1 cellular context compared by ENCODE assay signal in the genomic region with DNA sequence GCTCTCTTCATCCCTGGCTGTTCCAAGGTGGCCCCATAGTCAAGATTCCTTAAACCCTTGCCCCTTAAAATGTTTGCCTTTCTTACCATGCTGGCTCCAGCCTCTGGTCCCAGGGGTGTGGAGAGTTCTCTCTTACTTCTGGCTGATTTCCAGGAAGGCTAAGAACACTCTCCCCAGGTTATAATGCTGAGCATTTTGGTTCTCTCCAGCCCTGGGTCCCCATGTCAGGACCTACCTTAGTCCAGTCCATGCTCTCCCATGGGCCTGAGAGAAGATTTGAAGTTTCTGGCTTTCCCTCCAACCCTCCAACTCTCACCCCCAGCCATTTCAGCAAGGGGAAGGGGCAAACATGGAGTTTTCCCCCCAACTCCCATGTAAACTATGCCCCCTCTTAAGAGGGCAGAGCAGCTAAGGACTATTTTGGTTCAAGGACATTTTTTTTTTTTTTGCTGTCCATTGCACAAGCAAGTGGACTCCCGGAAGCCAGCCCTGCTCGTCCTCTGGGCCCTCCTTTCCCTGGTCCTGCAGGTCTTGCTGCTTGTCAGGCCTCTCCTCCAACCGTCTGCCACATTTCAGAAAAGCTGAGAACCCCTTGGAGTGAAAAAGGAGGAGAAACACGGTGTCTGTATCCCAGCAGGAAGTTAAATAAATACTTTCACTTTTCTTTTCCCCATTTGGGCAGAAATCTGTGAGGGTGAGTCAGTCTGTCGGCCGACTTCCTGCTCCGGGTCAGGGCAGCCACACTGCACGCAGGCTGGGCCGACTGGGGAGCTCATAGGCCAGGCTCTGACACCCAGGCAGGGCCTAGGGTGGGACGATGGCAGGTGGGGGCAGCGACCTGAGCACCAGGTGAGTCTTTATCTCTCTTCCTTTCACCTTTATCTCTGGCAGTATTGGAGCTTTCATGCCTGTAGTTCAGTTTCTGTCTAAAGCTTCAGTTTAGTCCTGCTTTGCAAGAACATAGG.
TF ChIP-seq lines count a peak whose summit lies in the region.

SP140L (plus strand) TSS at position 741 of the 965 bp plus-strand sequence; CDS start at position 818, 77 bp downstream.

TF ChIP-seq in HepG2, 621 proteins besides CTCF, POLR2A, EP300 and RAD21 (continued from another document and continues in another):
- TF ChIP-seq, protein P1, sequence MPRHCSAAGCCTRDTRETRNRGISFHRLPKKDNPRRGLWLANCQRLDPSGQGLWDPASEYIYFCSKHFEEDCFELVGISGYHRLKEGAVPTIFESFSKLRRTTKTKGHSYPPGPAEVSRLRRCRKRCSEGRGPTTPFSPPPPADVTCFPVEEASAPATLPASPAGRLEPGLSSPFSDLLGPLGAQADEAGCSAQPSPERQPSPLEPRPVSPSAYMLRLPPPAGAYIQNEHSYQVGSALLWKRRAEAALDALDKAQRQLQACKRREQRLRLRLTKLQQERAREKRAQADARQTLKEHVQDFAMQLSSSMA (CRISPR knock-in tag; IDR thresholded peaks at IDR 0.05): no peak; the same call in 1 of the 2 replicates
- TF ChIP-seq ZFYVE20 (CRISPR knock-in tag; IDR thresholded peaks at IDR 0.05; ENCODE audit: borderline replicate concordance, low read depth) (no peak), FOSL1 (CRISPR knock-in tag; IDR thresholded peaks at IDR 0.05; ENCODE audit: borderline replicate concordance) (peak; percentile 77; the same call in 1 of the 2 replicates), HMGA1 (CRISPR knock-in tag; conservative IDR thresholded peaks at IDR 0.05) (no peak), MEIS2 (CRISPR knock-in tag; IDR thresholded peaks at IDR 0.05) (0 out of 2 replicates have a peak, but pooled peaks have one; percentile 38), SMAD3 (CRISPR knock-in tag; IDR thresholded peaks at IDR 0.05) (peak; percentile 90), NFKBIZ (CRISPR knock-in tag; IDR thresholded peaks at IDR 0.05) (peak; percentile 36; the same call in 1 of the 2 replicates), ATF7 (IDR thresholded peaks at IDR 0.05) (no peak), ATF7 (CRISPR knock-in tag; IDR thresholded peaks at IDR 0.05) (no peak), TBX2 (CRISPR knock-in tag; IDR thresholded peaks at IDR 0.05; ENCODE audit: borderline replicate concordance) (peak; percentile 37; the same call in 1 of the 2 replicates), MXI1 (IDR thresholded peaks at IDR 0.05; ENCODE audit: borderline replicate concordance, low read depth, low read length) (peak; percentile 85; the same call in 2 of the 3 replicates), ZSCAN9 (CRISPR knock-in tag; IDR thresholded peaks at IDR 0.05; ENCODE audit: borderline replicate concordance) (peak; percentile 69), ZNF713 (CRISPR knock-in tag; IDR thresholded peaks at IDR 0.05) (no peak), RARA (CRISPR knock-in tag; IDR thresholded peaks at IDR 0.05) (peak; percentile 25; the same call in 1 of the 2 replicates), MTA3 (CRISPR knock-in tag; IDR thresholded peaks at IDR 0.05) (no peak), ZNF441 (CRISPR knock-in tag; IDR thresholded peaks at IDR 0.05; ENCODE audit: borderline replicate concordance) (no peak), GMEB1 (CRISPR knock-in tag; IDR thresholded peaks at IDR 0.05; ENCODE audit: borderline replicate concordance) (peak; percentile 36; the same call in 1 of the 2 replicates), GTF3A (CRISPR knock-in tag; conservative IDR thresholded peaks at IDR 0.05) (no peak), ATF6 (CRISPR knock-in tag; conservative IDR thresholded peaks at IDR 0.05) (no peak), NR2F2 (IDR thresholded peaks at IDR 0.05; ENCODE audit: borderline replicate concordance, low read depth) (no peak), PTBP1 (IDR thresholded peaks at IDR 0.05; ENCODE audit: low read depth, low read length, poor library complexity, severe bottlenecking) (no peak), HNF1B (CRISPR knock-in tag; IDR thresholded peaks at IDR 0.05) (peak; percentile 82; the same call in 1 of the 2 replicates), BRD4 (CRISPR knock-in tag; IDR thresholded peaks at IDR 0.05) (peak; percentile 97), PRMT3 (CRISPR knock-in tag; IDR thresholded peaks at IDR 0.05; ENCODE audit: borderline replicate concordance, low read depth) (no peak), CCDC6 (CRISPR knock-in tag; IDR thresholded peaks at IDR 0.05) (0 out of 2 replicates have a peak, but pooled peaks have one; percentile 52), MAFK (conservative IDR thresholded peaks at IDR 0.05 in 1 of 2, IDR thresholded peaks at IDR 0.05 in 1 of 2; ENCODE audit: low read length in 2 of 2) (no peak), RBM39 (IDR thresholded peaks at IDR 0.05; ENCODE audit: low read depth, low read length, poor library complexity, severe bottlenecking) (peak; percentile 66), NONO (IDR thresholded peaks at IDR 0.05) (no peak), NONO (CRISPR knock-in tag; conservative IDR thresholded peaks at IDR 0.05) (peak; percentile 58; the same call in 1 of the 2 replicates), CREB1 (IDR thresholded peaks at IDR 0.05) (no peak), CREB1 (CRISPR knock-in tag; IDR thresholded peaks at IDR 0.05) (peak; percentile 72), BCLAF1 (IDR thresholded peaks at IDR 0.05) (no peak), ZNF501 (CRISPR knock-in tag; IDR thresholded peaks at IDR 0.05) (peak; percentile 73), REL (CRISPR knock-in tag; conservative IDR thresholded peaks at IDR 0.05) (no peak), ZNF7 (CRISPR knock-in tag; IDR thresholded peaks at IDR 0.05) (no peak), PAWR (CRISPR knock-in tag; IDR thresholded peaks at IDR 0.05; ENCODE audit: borderline replicate concordance) (no peak)
- TF ChIP-seq, protein P2, sequence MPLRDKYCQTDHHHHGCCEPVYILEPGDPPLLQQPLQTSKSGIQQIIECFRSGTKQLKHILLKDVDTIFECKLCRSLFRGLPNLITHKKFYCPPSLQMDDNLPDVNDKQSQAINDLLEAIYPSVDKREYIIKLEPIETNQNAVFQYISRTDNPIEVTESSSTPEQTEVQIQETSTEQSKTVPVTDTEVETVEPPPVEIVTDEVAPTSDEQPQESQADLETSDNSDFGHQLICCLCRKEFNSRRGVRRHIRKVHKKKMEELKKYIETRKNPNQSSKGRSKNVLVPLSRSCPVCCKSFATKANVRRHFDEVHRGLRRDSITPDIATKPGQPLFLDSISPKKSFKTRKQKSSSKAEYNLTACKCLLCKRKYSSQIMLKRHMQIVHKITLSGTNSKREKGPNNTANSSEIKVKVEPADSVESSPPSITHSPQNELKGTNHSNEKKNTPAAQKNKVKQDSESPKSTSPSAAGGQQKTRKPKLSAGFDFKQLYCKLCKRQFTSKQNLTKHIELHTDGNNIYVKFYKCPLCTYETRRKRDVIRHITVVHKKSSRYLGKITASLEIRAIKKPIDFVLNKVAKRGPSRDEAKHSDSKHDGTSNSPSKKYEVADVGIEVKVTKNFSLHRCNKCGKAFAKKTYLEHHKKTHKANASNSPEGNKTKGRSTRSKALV (CRISPR knock-in tag; IDR thresholded peaks at IDR 0.05): 0 out of 2 replicates have a peak, but pooled peaks have one; percentile 51
- TF ChIP-seq, protein P3, sequence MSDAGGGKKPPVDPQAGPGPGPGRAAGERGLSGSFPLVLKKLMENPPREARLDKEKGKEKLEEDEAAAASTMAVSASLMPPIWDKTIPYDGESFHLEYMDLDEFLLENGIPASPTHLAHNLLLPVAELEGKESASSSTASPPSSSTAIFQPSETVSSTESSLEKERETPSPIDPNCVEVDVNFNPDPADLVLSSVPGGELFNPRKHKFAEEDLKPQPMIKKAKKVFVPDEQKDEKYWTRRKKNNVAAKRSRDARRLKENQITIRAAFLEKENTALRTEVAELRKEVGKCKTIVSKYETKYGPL (CRISPR knock-in tag; IDR thresholded peaks at IDR 0.05): no peak; the same call in 1 of the 2 replicates
